Comparison of ENCODE assay signal across 15 cellular contexts in the genomic region with DNA sequence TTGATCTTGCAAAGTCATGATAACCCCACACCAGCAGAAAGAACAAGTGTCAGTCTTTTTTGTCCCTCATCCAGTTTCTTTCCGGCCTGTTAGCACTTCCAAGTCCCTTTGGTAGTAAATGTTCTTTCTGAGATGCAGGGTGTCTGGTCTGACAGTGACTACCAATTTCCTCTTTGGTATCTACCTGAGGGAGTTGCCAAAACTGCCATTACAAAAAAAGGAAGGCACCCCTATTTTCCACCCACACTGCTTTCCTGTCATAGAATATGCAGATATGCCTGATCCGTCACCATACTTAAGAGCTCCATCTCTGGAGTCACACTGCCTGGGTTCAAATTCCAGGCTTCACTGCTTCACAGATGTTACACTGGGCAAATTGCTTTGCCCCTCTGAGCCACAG.
DNase-seq lines count a peak whose midpoint lies in the region; ATAC-seq and TF ChIP-seq lines count a peak whose summit lies in the region.
"Had no signal": no experiment of that assay in that cellular context is flagged by ENCODE, and none has a peak within 500 bp of the region (broad histone marks: within the 10 kb centered on the region; RNA-seq: fewer than 3 reads in every experiment).

No MANE protein-coding gene starts in this region.

- H3K27me3 Mint-ChIP-seq in activated B cell treated with CpG ODN at 0.5 μM for 24 hours, result no peaks in the 10 kb centered on the region
- no peaks in the 10 kb centered on the region for H3K27me3 Mint-ChIP-seq in naive thymus-derived CD4-positive, alpha-beta T cell
- H3K27me3 Mint-ChIP-seq in progenitor cell of endocrine pancreas, result no peaks in the 10 kb centered on the region

- no peaks in the 10 kb centered on the region for H3K9me3 ChIP-seq in naive thymus-derived CD4-positive, alpha-beta T cell (ENCODE audit: control insufficient read depth in 2 of 3, low read length in 3 of 3)
- H3K9me3 ChIP-seq: lower lobe of right lung, ovary had no signal

- no peaks in the 10 kb centered on the region for H3K36me3 Mint-ChIP-seq in activated B cell treated with CpG ODN at 0.5 μM for 24 hours (ENCODE audit: low read depth)
- H3K36me3 Mint-ChIP-seq in naive thymus-derived CD4-positive, alpha-beta T cell, result no peaks in the 10 kb centered on the region
- no peaks in the 10 kb centered on the region for H3K36me3 Mint-ChIP-seq in progenitor cell of endocrine pancreas (ENCODE audit: insufficient read depth)

- CTCF ChIA-PET in activated B cell treated with CpG ODN at 0.5 μM for 24 hours (lab: Charles Lee), result no interaction called here
- CTCF ChIA-PET in naive thymus-derived CD4-positive, alpha-beta T cell (lab: Charles Lee), result no interaction called here

- peaks cover 0 to 17% of the 10 kb centered on the region in 2 donors for H3K4me1 ChIP-seq in naive thymus-derived CD4-positive, alpha-beta T cell (ENCODE audit: control insufficient read depth in 2 of 2, insufficient read depth in 2 of 2, low read length in 2 of 2)

- no peaks in the 10 kb centered on the region for H3K27me3 ChIP-seq in naive thymus-derived CD4-positive, alpha-beta T cell (ENCODE audit: control insufficient read depth in 2 of 2, insufficient read depth in 2 of 2, low read length in 2 of 2)
- H3K27me3 ChIP-seq: ovary had no signal

- no peak overlapping the region for H3K27ac ChIP-seq in naive thymus-derived CD4-positive, alpha-beta T cell (ENCODE audit: low read depth, low read length)
- H3K27ac ChIP-seq: 22Rv1, lower lobe of right lung, ovary had no signal

- H3K9me3 Mint-ChIP-seq in activated B cell treated with CpG ODN at 0.5 μM for 24 hours, result no peaks in the 10 kb centered on the region
- peaks cover 0 to 1% (median 0%) of the 10 kb centered on the region in 11 donors for H3K9me3 Mint-ChIP-seq in naive thymus-derived CD4-positive, alpha-beta T cell
- H3K9me3 Mint-ChIP-seq in progenitor cell of endocrine pancreas (ENCODE audit: low read depth), result no peaks in the 10 kb centered on the region

- no peaks in the 10 kb centered on the region for H3K36me3 ChIP-seq in naive thymus-derived CD4-positive, alpha-beta T cell (ENCODE audit: control insufficient read depth in 2 of 3, insufficient read depth in 3 of 3, low read length in 3 of 3)
- H3K36me3 ChIP-seq: lower lobe of right lung, ovary had no signal

- ATAC-seq in HG02884 (IDR thresholded peaks at IDR 0.05; ENCODE audit: unreplicated experiment) (peak; percentile 52), activated B cell treated with CpG ODN at 0.5 μM for 24 hours (ENCODE audit: low read depth) (peak; percentile 68), HG02870 (IDR thresholded peaks at IDR 0.05; ENCODE audit: unreplicated experiment) (no peak)
- peak; percentile 31 for ATAC-seq in naive thymus-derived CD4-positive, alpha-beta T cell
- ATAC-seq: lower lobe of right lung had no signal

- no peak for TF ChIP-seq CTCF in activated B cell treated with CpG ODN at 0.5 μM for 24 hours (IDR thresholded peaks at IDR 0.05)
- TF ChIP-seq CTCF in progenitor cell of endocrine pancreas (IDR thresholded peaks at IDR 0.05; ENCODE audit: unreplicated experiment), result no peak

- H3K4me3 Mint-ChIP-seq in activated B cell treated with CpG ODN at 0.5 μM for 24 hours (peak overlapping the region; percentile 63), progenitor cell of endocrine pancreas (ENCODE audit: low read depth) (no peak overlapping the region)
- peak overlapping the region in 8 of 10 donors; percentile 2 to 62 (median 51) for H3K4me3 Mint-ChIP-seq in naive thymus-derived CD4-positive, alpha-beta T cell

- POLR2A ChIA-PET in activated B cell treated with CpG ODN at 0.5 μM for 24 hours (lab: Charles Lee), result interaction anchor here (1.0 to 1.3 kb wide), 4 partner anchors 26 to 73 kb away, joined by 3 to 4 read pairs (median 4); a partner anchor contains a TSS
- POLR2A ChIA-PET in naive thymus-derived CD4-positive, alpha-beta T cell (lab: Charles Lee), result interaction anchor here (1.0 kb wide), 1 partner anchor 33 kb away, joined by 3 read pairs; no protein-coding TSS in a partner anchor

- DNase-seq in NOMO-1 treated with DMSO at 0.1 percent for 48 hours (lab: John Stamatoyannopoulos, UW; ENCODE audit: unreplicated experiment) (peak; percentile 24), NOMO-1 treated with dmso at 0.1 percent for 144 hours (lab: John Stamatoyannopoulos, UW; ENCODE audit: unreplicated experiment) (no peak), activated B cell treated with CpG ODN at 0.5 μM for 24 hours (no peak), progenitor cell of endocrine pancreas (ENCODE audit: low spot score, unreplicated experiment) (no peak), hepatic stellate cell (ENCODE audit: low spot score) (no peak)
- peak in 2 of 9 donors; percentile 4 to 9 for DNase-seq in naive thymus-derived CD4-positive, alpha-beta T cell
- DNase-seq: cortex of kidney, lower lobe of right lung, NCI-H1930, NCI-H526 treated with DMSO at 0.1 percent for 48 hours, ovary, T1000 had no signal

- intact Hi-C loops in activated B cell treated with CpG ODN at 0.5 μM for 24 hours (cut with micrococcal nuclease), result loop anchor here (2.0 kb wide), 1 partner anchor 31 kb away; no protein-coding TSS in a partner anchor
- intact Hi-C loops in naive thymus-derived CD4-positive, alpha-beta T cell (cut with micrococcal nuclease), result no loop called here

- H3K27ac Mint-ChIP-seq in activated B cell treated with CpG ODN at 0.5 μM for 24 hours, result peak overlapping the region; percentile 87
- peak overlapping the region in 8 of 9 donors; percentile 61 to 84 (median 77) for H3K27ac Mint-ChIP-seq in naive thymus-derived CD4-positive, alpha-beta T cell
- H3K27ac Mint-ChIP-seq in progenitor cell of endocrine pancreas, result no peak overlapping the region

- peaks cover 35% of the 10 kb centered on the region for H3K4me1 Mint-ChIP-seq in activated B cell treated with CpG ODN at 0.5 μM for 24 hours
- peaks cover 13 to 30% (median 24%) of the 10 kb centered on the region in 7 donors for H3K4me1 Mint-ChIP-seq in naive thymus-derived CD4-positive, alpha-beta T cell
- peaks cover 20% of the 10 kb centered on the region for H3K4me1 Mint-ChIP-seq in progenitor cell of endocrine pancreas (ENCODE audit: low read depth)

- H3K4me3 ChIP-seq in naive thymus-derived CD4-positive, alpha-beta T cell (ENCODE audit: low read length), result no peak overlapping the region
- H3K4me3 ChIP-seq: lower lobe of right lung, ovary had no signal
